ENCODE assay signal across 8 cellular contexts in genomic region chr17:18040287-18040858, GRCh38. TPM values are rescaled to one million over a fixed set of nuclear protein-coding genes. Genes with fewer than 3 reads are reported as not detected.
DNase-seq lines count a peak whose midpoint lies in the region; ATAC-seq and TF ChIP-seq lines count a peak whose summit lies in the region.

No MANE protein-coding gene starts in this region.

- H3K4me3 ChIP-seq in BLaER1 = peak overlapping the region; percentile 86
- H3K4me3 ChIP-seq in LNCaP clone FGC (ENCODE audit: low read depth, low read length) = peak overlapping the region; percentile 91
- peak overlapping the region; percentile 84 for H3K4me3 ChIP-seq in colonic mucosa

- intact Hi-C loops in colonic mucosa (cut with DNase I) = no loop called here

- no peak for ATAC-seq in naive thymus-derived CD8-positive, alpha-beta T cell
- ATAC-seq in GM21367 (IDR thresholded peaks at IDR 0.05; ENCODE audit: unreplicated experiment) = no peak
- ATAC-seq in GM18505 (IDR thresholded peaks at IDR 0.05; ENCODE audit: unreplicated experiment) = no peak

- no peaks in the 10 kb centered on the region for H3K9me3 ChIP-seq in BLaER1
- H3K9me3 ChIP-seq in colonic mucosa = no peaks in the 10 kb centered on the region

- H3K4me3 Mint-ChIP-seq in naive thymus-derived CD8-positive, alpha-beta T cell = peak overlapping the region; percentile 85 to 94 (median 90)

- peak overlapping the region; percentile 88 for H3K4me2 ChIP-seq in BLaER1

- H4K20me1 ChIP-seq in BLaER1 = peaks cover 75% of the 10 kb centered on the region

- no peak for TF ChIP-seq CTCF in LNCaP clone FGC (IDR thresholded peaks at IDR 0.05; ENCODE audit: control insufficient read depth, extremely low read depth, insufficient read depth)
- TF ChIP-seq CTCF in colonic mucosa (IDR thresholded peaks at IDR 0.05) = no peak

- POLR2A ChIA-PET in naive thymus-derived CD8-positive, alpha-beta T cell (lab: Charles Lee) = interaction anchor here (0.6 kb wide), 1 partner anchor 11 kb away, joined by 3 read pairs; no protein-coding TSS in a partner anchor

- H3K9me3 Mint-ChIP-seq in naive thymus-derived CD8-positive, alpha-beta T cell = no peaks in the 10 kb centered on the region

- DNase-seq in LNCaP clone FGC (ENCODE audit: low read depth) (no peak), colonic mucosa (no peak), DMS 273 (lab: John Stamatoyannopoulos, UW; ENCODE audit: unreplicated experiment) (no peak), LoVo (ENCODE audit: low spot score) (no peak)
- DNase-seq in naive thymus-derived CD8-positive, alpha-beta T cell = peak in 1 of 10 donors; percentile 6

- peak overlapping the region; percentile 82 to 93 (median 89) for H3K27ac Mint-ChIP-seq in naive thymus-derived CD8-positive, alpha-beta T cell

- peaks cover 50% of the 10 kb centered on the region for H3K4me1 ChIP-seq in BLaER1
- peaks cover 10% of the 10 kb centered on the region for H3K4me1 ChIP-seq in colonic mucosa

- H3K27me3 ChIP-seq in BLaER1 (no peaks in the 10 kb centered on the region), colonic mucosa (no peaks in the 10 kb centered on the region)

- H3K27ac ChIP-seq in BLaER1 = peak overlapping the region; percentile 81
- no peak overlapping the region for H3K27ac ChIP-seq in colonic mucosa

- H3K36me3 ChIP-seq in BLaER1 = peaks cover 23% of the 10 kb centered on the region
- H3K36me3 ChIP-seq in colonic mucosa = no peaks in the 10 kb centered on the region

- H3K27me3 Mint-ChIP-seq in naive thymus-derived CD8-positive, alpha-beta T cell = no peaks in the 10 kb centered on the region

- TF ChIP-seq POLR2A in GM18505 (IDR thresholded peaks at IDR 0.05; ENCODE audit: borderline replicate concordance, extremely low read depth, insufficient read depth, insufficient read length) = no peak

- H3K36me3 Mint-ChIP-seq in naive thymus-derived CD8-positive, alpha-beta T cell = peaks cover 0 to 6% (median 0%) of the 10 kb centered on the region in 3 donors

- H3K9ac ChIP-seq in BLaER1 (peak overlapping the region; percentile 93), colonic mucosa (ENCODE audit: low read depth in 2 of 2, low read length in 2 of 2) (peak overlapping the region; percentile 79 to 84)

- peaks cover 36 to 61% (median 56%) of the 10 kb centered on the region in 4 donors for H3K4me1 Mint-ChIP-seq in naive thymus-derived CD8-positive, alpha-beta T cell

RNA-seq across cellular contexts. Expression of gene GID4, which starts 1.2 kb away (rescaled TPM):
- 1 to 10 TPM; 5.2 to 8.0 TPM for total RNA-seq in colonic mucosa
- total RNA-seq in naive thymus-derived CD8-positive, alpha-beta T cell = 10 to 100 TPM; 10.4 to 10.7 TPM
- 1 to 10 TPM; 3.4 to 7.1 (median 6.0) TPM for polyA plus RNA-seq in naive thymus-derived CD8-positive, alpha-beta T cell

RNA-seq across cellular contexts. Expression of gene ATPAF2, which starts 1.4 kb away (rescaled TPM):
- total RNA-seq in colonic mucosa = 10 to 100 TPM; 23.5 to 44.5 TPM
- 10 to 100 TPM; 22.0 to 28.7 TPM for total RNA-seq in naive thymus-derived CD8-positive, alpha-beta T cell
- polyA plus RNA-seq in naive thymus-derived CD8-positive, alpha-beta T cell = 10 to 100 TPM; 15.3 to 21.8 (median 21.2) TPM

RNA-seq across cellular contexts. Expression of gene DRG2, which starts 47.4 kb away (rescaled TPM):
- total RNA-seq in colonic mucosa = 10 to 100 TPM; 25.6 to 36.9 TPM
- 10 to 100 TPM; 48.6 to 49.4 TPM for total RNA-seq in naive thymus-derived CD8-positive, alpha-beta T cell
- 10 to 100 TPM; 38.8 to 45.2 (median 45.2) TPM for polyA plus RNA-seq in naive thymus-derived CD8-positive, alpha-beta T cell
